In the genomic region with DNA sequence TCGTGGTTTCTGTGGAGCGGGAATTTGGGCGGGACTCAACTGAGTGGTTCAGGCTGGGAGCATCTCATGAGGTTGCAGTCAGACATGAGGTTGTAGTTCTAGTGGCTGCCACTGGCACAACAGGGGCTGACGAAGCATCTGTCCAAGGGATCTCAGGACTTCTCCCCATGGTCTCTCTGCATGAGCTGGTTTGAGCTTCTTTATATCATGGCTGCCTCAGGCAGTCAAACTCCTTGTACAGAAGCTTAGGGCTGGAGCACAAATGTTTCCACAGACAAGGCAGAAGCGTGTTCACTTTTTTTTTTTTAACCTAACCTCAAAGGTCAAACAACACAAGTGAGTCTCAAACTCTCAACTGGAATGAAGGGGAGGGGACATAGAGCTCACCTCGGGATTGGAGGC, we compare ENCODE assay signal across 1 cellular context.
TF ChIP-seq lines count a peak whose summit lies in the region.

No MANE protein-coding gene starts in this region.

TF ChIP-seq in IMR-90, 13 proteins besides CTCF, POLR2A, EP300 and RAD21 (continued from another document):
- TF ChIP-seq, protein P1, sequence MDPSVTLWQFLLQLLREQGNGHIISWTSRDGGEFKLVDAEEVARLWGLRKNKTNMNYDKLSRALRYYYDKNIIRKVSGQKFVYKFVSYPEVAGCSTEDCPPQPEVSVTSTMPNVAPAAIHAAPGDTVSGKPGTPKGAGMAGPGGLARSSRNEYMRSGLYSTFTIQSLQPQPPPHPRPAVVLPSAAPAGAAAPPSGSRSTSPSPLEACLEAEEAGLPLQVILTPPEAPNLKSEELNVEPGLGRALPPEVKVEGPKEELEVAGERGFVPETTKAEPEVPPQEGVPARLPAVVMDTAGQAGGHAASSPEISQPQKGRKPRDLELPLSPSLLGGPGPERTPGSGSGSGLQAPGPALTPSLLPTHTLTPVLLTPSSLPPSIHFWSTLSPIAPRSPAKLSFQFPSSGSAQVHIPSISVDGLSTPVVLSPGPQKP (IDR thresholded peaks at IDR 0.05; ENCODE audit: borderline replicate concordance, low read depth, low read length) = no peak
- TF ChIP-seq, protein P2, sequence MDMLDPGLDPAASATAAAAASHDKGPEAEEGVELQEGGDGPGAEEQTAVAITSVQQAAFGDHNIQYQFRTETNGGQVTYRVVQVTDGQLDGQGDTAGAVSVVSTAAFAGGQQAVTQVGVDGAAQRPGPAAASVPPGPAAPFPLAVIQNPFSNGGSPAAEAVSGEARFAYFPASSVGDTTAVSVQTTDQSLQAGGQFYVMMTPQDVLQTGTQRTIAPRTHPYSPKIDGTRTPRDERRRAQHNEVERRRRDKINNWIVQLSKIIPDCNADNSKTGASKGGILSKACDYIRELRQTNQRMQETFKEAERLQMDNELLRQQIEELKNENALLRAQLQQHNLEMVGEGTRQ (IDR thresholded peaks at IDR 0.05; ENCODE audit: low read depth, low read length) = no peak
- TF ChIP-seq MAZ (IDR thresholded peaks at IDR 0.05; ENCODE audit: borderline replicate concordance, low read depth, low read length) (no peak), RCOR1 (IDR thresholded peaks at IDR 0.05; ENCODE audit: insufficient replicate concordance, low read length) (no peak), CEBPB (IDR thresholded peaks at IDR 0.05; ENCODE audit: low read depth, low read length) (no peak), FOS (IDR thresholded peaks at IDR 0.05; ENCODE audit: low read depth, low read length) (no peak), SMC3 (IDR thresholded peaks at IDR 0.05; ENCODE audit: low read depth, low read length) (no peak), BHLHE40 (IDR thresholded peaks at IDR 0.05; ENCODE audit: low read depth, low read length) (no peak)
